ENCODE assay signal across 19 cellular contexts in the genomic region with DNA sequence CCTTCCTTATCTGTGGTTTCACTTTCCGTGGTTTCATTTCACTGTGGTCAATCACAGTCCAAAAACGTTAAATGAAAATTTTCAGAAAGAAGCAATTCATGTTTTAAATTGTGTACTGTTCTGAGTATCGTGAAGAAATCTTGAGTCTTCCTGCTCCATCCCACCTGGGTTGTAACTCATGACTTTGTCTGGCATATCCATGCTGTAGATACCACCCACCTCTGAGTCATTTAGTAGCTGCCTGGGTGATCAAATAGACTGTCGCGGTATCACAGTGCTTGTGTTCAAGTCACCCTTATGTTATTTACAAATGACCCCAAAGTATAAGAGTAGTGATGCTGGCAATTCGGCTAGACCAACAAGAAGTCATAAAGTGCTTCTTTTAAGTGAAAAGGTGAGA.
"Had no signal": no experiment of that assay in that cellular context is flagged by ENCODE, and none has a peak within 500 bp of the region (broad histone marks: within the 10 kb centered on the region; RNA-seq: fewer than 3 reads in every experiment).

No MANE protein-coding gene starts in this region.

- ATAC-seq: gastrocnemius medialis, heart right ventricle, left cardiac atrium, left lung, left ventricle myocardium superior, lower lobe of right lung, mucosa of descending colon had no signal

- H3K27me3 ChIP-seq: dorsolateral prefrontal cortex, esophagus squamous epithelium, gastrocnemius medialis, heart right ventricle, left lung had no signal

- H3K27ac ChIP-seq: coronary artery, dorsolateral prefrontal cortex, esophagus squamous epithelium, gastrocnemius medialis, heart right ventricle, left lung, lower lobe of right lung had no signal

- H3K4me3 ChIP-seq: coronary artery, dorsolateral prefrontal cortex, esophagus squamous epithelium, gastrocnemius medialis, heart right ventricle, left lung, lower lobe of right lung, mucosa of descending colon had no signal

- H3K36me3 ChIP-seq: esophagus squamous epithelium, gastrocnemius medialis, heart right ventricle, left lung, lower lobe of right lung had no signal

- DNase-seq: dermis blood vessel endothelial cell; dorsolateral prefrontal cortex; effector CD4-positive, alpha-beta T cell; effector memory CD4-positive, alpha-beta T cell; esophagus squamous epithelium; foreskin fibroblast; foreskin melanocyte; gastrocnemius medialis; glutamatergic neuron; heart right ventricle; hippocampal formation; left cardiac atrium; left lung; left ventricle myocardium superior; lower lobe of right lung; mesenchymal stem cell; mucosa of descending colon; naive B cell had no signal

- H3K4me1 ChIP-seq: esophagus squamous epithelium, gastrocnemius medialis, heart right ventricle, left lung, lower lobe of right lung had no signal

- H3K9me3 ChIP-seq: esophagus squamous epithelium, gastrocnemius medialis, heart right ventricle, left lung, lower lobe of right lung, mucosa of descending colon had no signal
